Comparison of ENCODE assay signal across 11 cellular contexts in genomic region chr15:53837263-53837662, GRCh38.
DNase-seq lines count a peak whose midpoint lies in the region; ATAC-seq, FAIRE-seq and TF ChIP-seq lines count a peak whose summit lies in the region.
"Had no signal": no experiment of that assay in that cellular context is flagged by ENCODE, and none has a peak within 500 bp of the region (broad histone marks: within the 10 kb centered on the region; RNA-seq: fewer than 3 reads in every experiment).

No MANE protein-coding gene starts in this region.

- no peak for ATAC-seq in GM19023 (IDR thresholded peaks at IDR 0.05; ENCODE audit: unreplicated experiment)
- ATAC-seq in stimulated activated naive CD8-positive, alpha-beta T cell treated with anti-CD3 and anti-CD28 coated beads, Interleukin-15, Interleukin-2, amounts not matched to agents 100 U/mL and 50 U/mL, for 24 hours, result no peak

- H3K27me3 ChIP-seq in breast epithelium, result no peaks in the 10 kb centered on the region
- H3K27me3 ChIP-seq in small intestine (ENCODE audit: control insufficient read depth in 2 of 2, insufficient read depth in 2 of 2, low read length in 2 of 2), result no peaks in the 10 kb centered on the region
- H3K27me3 ChIP-seq in sigmoid colon, result no peaks in the 10 kb centered on the region
- H3K27me3 ChIP-seq: spleen had no signal

- TF ChIP-seq CTCF in LNCaP clone FGC (IDR thresholded peaks at IDR 0.05; ENCODE audit: control insufficient read depth, extremely low read depth, insufficient read depth), result no peak
- no peak for TF ChIP-seq CTCF in breast epithelium (IDR thresholded peaks at IDR 0.05)
- no peak for TF ChIP-seq CTCF in sigmoid colon (IDR thresholded peaks at IDR 0.05)

- no peak for FAIRE-seq in small intestine (lab: Jason Lieb, UNC)

- H3K4me1 ChIP-seq in breast epithelium (no peaks in the 10 kb centered on the region), small intestine (ENCODE audit: control insufficient read depth in 2 of 2, insufficient read depth in 1 of 2, low read depth in 1 of 2, low read length in 1 of 2) (no peaks in the 10 kb centered on the region), sigmoid colon (peaks cover 0 to 40% (median 15%) of the 10 kb centered on the region in 4 donors)
- H3K4me1 ChIP-seq: spleen had no signal

- TF ChIP-seq EP300 in sigmoid colon (IDR thresholded peaks at IDR 0.05), result no peak

- no peaks in the 10 kb centered on the region for H3K9me3 ChIP-seq in breast epithelium
- no peaks in the 10 kb centered on the region for H3K9me3 ChIP-seq in small intestine (ENCODE audit: control insufficient read depth, low read depth)
- H3K9me3 ChIP-seq in sigmoid colon, result no peaks in the 10 kb centered on the region
- H3K9me3 ChIP-seq: spleen had no signal

- TF ChIP-seq POLR2A in breast epithelium (IDR thresholded peaks at IDR 0.05) (no peak), sigmoid colon (IDR thresholded peaks at IDR 0.05) (no peak)

- DNase-seq in LNCaP clone FGC (ENCODE audit: low read depth), result peak; percentile 86
- peak; percentile 62 for DNase-seq in NCI-H2196 (lab: John Stamatoyannopoulos, UW; ENCODE audit: unreplicated experiment)
- peak; percentile 23 to 54 for DNase-seq in breast epithelium (ENCODE audit: low spot score in 2 of 2)
- DNase-seq in small intestine, result peak; percentile 65
- no peak for DNase-seq in stimulated activated CD4-positive, alpha-beta T cell treated with anti-CD3 and anti-CD28 coated beads, Interleukin-2, amount 100 ng/mL, for 48 hours
- DNase-seq in stimulated activated naive CD8-positive, alpha-beta T cell treated with anti-CD3 and anti-CD28 coated beads, Interleukin-15, Interleukin-2, amounts not matched to agents 100 U/mL and 50 U/mL, for 24 hours, result no peak
- DNase-seq in sigmoid colon, result no peak
- DNase-seq: activated CD4-positive, alpha-beta memory T cell treated with anti-CD3 and anti-CD28 coated beads for 36 hours; hypothalamus; spleen had no signal

- H3K36me3 ChIP-seq in breast epithelium (no peaks in the 10 kb centered on the region), small intestine (ENCODE audit: control insufficient read depth in 2 of 2, insufficient read depth in 2 of 2, low read length in 2 of 2) (no peaks in the 10 kb centered on the region), sigmoid colon (no peaks in the 10 kb centered on the region)
- H3K36me3 ChIP-seq: spleen had no signal

- 5 to 36% (median 12%) methylated on average over 3 of the region's 3 CpGs for WGBS in small intestine, 3 donors
- WGBS in sigmoid colon, 2 donors, result 9 to 49% methylated on average over 3 of the region's 3 CpGs

- no peak overlapping the region for H3K27ac ChIP-seq in breast epithelium
- no peak overlapping the region for H3K27ac ChIP-seq in small intestine (ENCODE audit: low read depth in 1 of 2, low read length in 1 of 2)
- H3K27ac ChIP-seq in sigmoid colon, result no peak overlapping the region
- H3K27ac ChIP-seq: spleen had no signal

- intact Hi-C loops in breast epithelium (cut with DNase I; ENCODE audit: low total_unique reads) (no loop called here), sigmoid colon (cut with DNase I) (no loop called here)

- H3K4me3 ChIP-seq in LNCaP clone FGC (ENCODE audit: low read depth, low read length), result no peak overlapping the region
- no peak overlapping the region for H3K4me3 ChIP-seq in breast epithelium
- H3K4me3 ChIP-seq in small intestine (ENCODE audit: low read depth in 1 of 2, low read length in 2 of 2), result no peak overlapping the region
- no peak overlapping the region for H3K4me3 ChIP-seq in sigmoid colon
- H3K4me3 ChIP-seq: spleen had no signal

Comparison
In these comparisons a context has a peak if more than half of its experiments do, and no peak if none do; other contexts are left out.
1. DNase-seq: peak in LNCaP clone FGC (single experiment), NCI-H2196 (single experiment), breast epithelium (2 of 2) and small intestine (single experiment); none in stimulated activated CD4-positive, alpha-beta T cell treated with anti-CD3 and anti-CD28 coated beads, Interleukin-2, amount 100 ng/mL, for 48 hours (0 of 2), stimulated activated naive CD8-positive, alpha-beta T cell treated with anti-CD3 and anti-CD28 coated beads, Interleukin-15, Interleukin-2, amounts not matched to agents 100 U/mL and 50 U/mL, for 24 hours (single experiment) and sigmoid colon (single experiment).